8 cellular contexts compared by ENCODE assay signal in genomic region chr19:17766543-17767131, GRCh38. TPM values are rescaled to one million over a fixed set of nuclear protein-coding genes. Genes with fewer than 3 reads are reported as not detected.
A peak's percentile ranks its signal among the peaks of the same experiment; 100 is the strongest.
DNase-seq lines count a peak whose midpoint lies in the region; ATAC-seq, FAIRE-seq and TF ChIP-seq lines count a peak whose summit lies in the region.

No MANE protein-coding gene starts in this region.

- H3K4me1 ChIP-seq in OCI-LY3 (ENCODE audit: low read length) (peaks cover 4% of the 10 kb centered on the region; the same call in 1 of the 2 replicates), small intestine (ENCODE audit: control insufficient read depth in 2 of 2, insufficient read depth in 1 of 2, low read depth in 1 of 2, low read length in 1 of 2) (peaks cover 0 to 2% of the 10 kb centered on the region in 2 donors)

- peaks cover 42% of the 10 kb centered on the region for H3K36me3 ChIP-seq in OCI-LY3 (replicated peaks; ENCODE audit: low read depth, low read length)
- no peaks in the 10 kb centered on the region for H3K36me3 ChIP-seq in small intestine (ENCODE audit: control insufficient read depth in 2 of 2, insufficient read depth in 2 of 2, low read length in 2 of 2)

- H3K4me3 Mint-ChIP-seq in HFFc6 = peak overlapping the region; percentile 56; the same call in 1 of the 2 replicates
- H3K4me3 Mint-ChIP-seq in MCF 10A (ENCODE audit: unreplicated experiment) = peak overlapping the region; percentile 70

- H3K36me3 Mint-ChIP-seq in HFFc6 (ENCODE audit: low read depth) = no peaks in the 10 kb centered on the region
- H3K36me3 Mint-ChIP-seq in MCF 10A (ENCODE audit: insufficient read depth, unreplicated experiment) = no peaks in the 10 kb centered on the region

- no peak overlapping the region for H3K9ac ChIP-seq in OCI-LY3 (ENCODE audit: low read length)

- TF ChIP-seq CTCF in HFFc6 (IDR thresholded peaks at IDR 0.05) (peak; percentile 87), OCI-LY3 (IDR thresholded peaks at IDR 0.05; ENCODE audit: low read depth, low read length) (peak; percentile 98), MCF 10A (IDR thresholded peaks at IDR 0.05; ENCODE audit: unreplicated experiment) (peak; percentile 92)

- CTCF ChIA-PET in MCF 10A (lab: Yijun Ruan, JAX) = interaction anchor here (0.6 to 2.5 kb wide), 43 partner anchors 8 to 517 kb away, joined by 3 to 25 read pairs (median 4); partner anchors contain the start of genes FCHO1, MVB12A, NXNL1 and PGLS

- H3K4me1 Mint-ChIP-seq in HFFc6 (ENCODE audit: low read depth) (peaks cover 8% of the 10 kb centered on the region), MCF 10A (ENCODE audit: insufficient read depth, unreplicated experiment) (peaks cover 14% of the 10 kb centered on the region)

- 12 to 22% (median 20%) methylated on average over 29 of the region's 29 CpGs for WGBS in small intestine, 3 donors

- H3K27me3 Mint-ChIP-seq in HFFc6 (ENCODE audit: insufficient read depth) = peaks cover 5% of the 10 kb centered on the region
- H3K27me3 Mint-ChIP-seq in MCF 10A (ENCODE audit: insufficient read depth, unreplicated experiment) = no peaks in the 10 kb centered on the region

- BruUV-seq in MCF 10A (replicated peaks; lab: Mats Ljungman, UMichigan) = no TSS peak

- peak overlapping the region; percentile 38 for H3K4me2 ChIP-seq in OCI-LY3 (ENCODE audit: low read length)

- no peaks in the 10 kb centered on the region for H3K79me2 ChIP-seq in OCI-LY3 (ENCODE audit: low read length)

- no peaks in the 10 kb centered on the region for H4K20me1 ChIP-seq in OCI-LY3 (ENCODE audit: insufficient read depth, low read length)

- H3K9me3 Mint-ChIP-seq in HFFc6 (no peaks in the 10 kb centered on the region), MCF 10A (ENCODE audit: unreplicated experiment) (no peaks in the 10 kb centered on the region)

- H3K27me3 ChIP-seq in OCI-LY3 (ENCODE audit: low read depth, low read length) (no peaks in the 10 kb centered on the region), small intestine (ENCODE audit: control insufficient read depth in 2 of 2, insufficient read depth in 2 of 2, low read length in 2 of 2) (no peaks in the 10 kb centered on the region)

- H3K4me3 ChIP-seq in OCI-LY3 (ENCODE audit: low read length) (no peak overlapping the region), small intestine (ENCODE audit: low read depth in 1 of 2, low read length in 2 of 2) (no peak overlapping the region)

- POLR2A ChIA-PET in MCF 10A (lab: Yijun Ruan, JAX) = interaction anchor here (0.6 to 1.6 kb wide), 6 partner anchors 47 to 207 kb away, joined by 3 to 4 read pairs (median 3); partner anchors contain the start of genes CCDC124 and MAP1S

- DNase-seq in CMK (ENCODE audit: low read depth) (peak; percentile 63), HFFc6 (peak; percentile 60), MCF 10A (ENCODE audit: unreplicated experiment) (peak; percentile 95), islet precursor cell (peak; percentile 92), small intestine (peak; percentile 99), cerebellum (ENCODE audit: low spot score) (no peak)

- H2AFZ ChIP-seq in OCI-LY3 (ENCODE audit: low read depth, low read length) = no peak overlapping the region

- intact Hi-C loops in MCF 10A (cut with micrococcal nuclease) = loop anchor here (1.0 to 10.0 kb wide), 6 partner anchors 49 to 369 kb away; partner anchors contain the start of genes MAP1S and RPL18A

- ATAC-seq in GM18861 (IDR thresholded peaks at IDR 0.05; ENCODE audit: unreplicated experiment) = no peak

- no peak overlapping the region for H3K27ac Mint-ChIP-seq in HFFc6
- peak overlapping the region; percentile 50 for H3K27ac Mint-ChIP-seq in MCF 10A (ENCODE audit: low read depth, unreplicated experiment)

- H3K27ac ChIP-seq in OCI-LY3 (ENCODE audit: low read length) = no peak overlapping the region
- H3K27ac ChIP-seq in small intestine (ENCODE audit: low read depth in 1 of 2, low read length in 1 of 2) = peak overlapping the region; percentile 34 to 81

- H3K9me3 ChIP-seq in OCI-LY3 (ENCODE audit: insufficient read depth, low read length) (no peaks in the 10 kb centered on the region), small intestine (ENCODE audit: control insufficient read depth, low read depth) (no peaks in the 10 kb centered on the region)

- no peak for FAIRE-seq in small intestine (lab: Jason Lieb, UNC)

RNA-seq across cellular contexts. Expression of gene FCHO1, which starts 15.4 kb away (rescaled TPM):
- total RNA-seq in HFFc6 (2021; fragmentation: NEBNext Ultra II Directional; extraction: Animal tissue kit (Norgen Biotek cat#: 25700)) = 1 to 10 TPM in 1 of 6 experiments, under 1 TPM in 5; 0.31 to 1.1 (median 0.40) TPM
- total RNA-seq in MCF 10A (2022) = 0.10 and 0.23 TPM in 2 replicates
- 1 to 10 TPM; 1.4 to 3.1 (median 2.4) TPM for polyA plus RNA-seq in small intestine
- 25.9 TPM for total RNA-seq in cerebellum

RNA-seq across cellular contexts. Expression of gene B3GNT3, which starts 28.3 kb away (rescaled TPM):
- not detected for total RNA-seq in HFFc6 (2021; fragmentation: NEBNext Ultra II Directional; extraction: Animal tissue kit (Norgen Biotek cat#: 25700))
- 0.40 and 0.49 TPM in 2 replicates for total RNA-seq in MCF 10A (2022)
- polyA plus RNA-seq in small intestine = 10 to 100 TPM; 32.0 to 45.2 (median 37.3) TPM
- total RNA-seq in cerebellum = not detected

RNA-seq across cellular contexts. Expression of gene MAP1S, which starts 47.4 kb away (rescaled TPM):
- total RNA-seq in HFFc6 (2021; fragmentation: NEBNext Ultra II Directional; extraction: Animal tissue kit (Norgen Biotek cat#: 25700)) = 10 to 100 TPM; 56.0 to 77.9 (median 68.2) TPM
- total RNA-seq in MCF 10A (2022) = 47.1 and 58.3 TPM in 2 replicates
- polyA plus RNA-seq in small intestine = 10 to 100 TPM; 18.0 to 26.4 (median 24.3) TPM
- total RNA-seq in cerebellum = 31.4 TPM

RNA-seq across cellular contexts. Expression of gene INSL3, which starts 54.7 kb away (rescaled TPM):
- total RNA-seq in HFFc6 (2021; fragmentation: NEBNext Ultra II Directional; extraction: Animal tissue kit (Norgen Biotek cat#: 25700)) = not detected
- total RNA-seq in MCF 10A (2022) (not detected in 2 replicates), cerebellum (not detected)
- polyA plus RNA-seq in small intestine = under 1 TPM in 1 of 3 donors, not detected in 2; 0.13 TPM

Comparison
In these comparisons a context has a peak if more than half of its experiments do, and no peak if none do; other contexts are left out.
1. RNA of gene FCHO1, which starts 15.4 kb away (total RNA-seq): 25.9 TPM in cerebellum (single experiment); 0.31 to 1.1 TPM in HFFc6 and 0.10 to 0.23 TPM in MCF 10A; every median in the first group is over 10 times any median in the second.
2. Peak in every context shown above with its lines, with median percentiles within 50 percentile points of each other: CTCF ChIP-seq.